Comparison of ENCODE assay signal across 16 cellular contexts in the genomic region with DNA sequence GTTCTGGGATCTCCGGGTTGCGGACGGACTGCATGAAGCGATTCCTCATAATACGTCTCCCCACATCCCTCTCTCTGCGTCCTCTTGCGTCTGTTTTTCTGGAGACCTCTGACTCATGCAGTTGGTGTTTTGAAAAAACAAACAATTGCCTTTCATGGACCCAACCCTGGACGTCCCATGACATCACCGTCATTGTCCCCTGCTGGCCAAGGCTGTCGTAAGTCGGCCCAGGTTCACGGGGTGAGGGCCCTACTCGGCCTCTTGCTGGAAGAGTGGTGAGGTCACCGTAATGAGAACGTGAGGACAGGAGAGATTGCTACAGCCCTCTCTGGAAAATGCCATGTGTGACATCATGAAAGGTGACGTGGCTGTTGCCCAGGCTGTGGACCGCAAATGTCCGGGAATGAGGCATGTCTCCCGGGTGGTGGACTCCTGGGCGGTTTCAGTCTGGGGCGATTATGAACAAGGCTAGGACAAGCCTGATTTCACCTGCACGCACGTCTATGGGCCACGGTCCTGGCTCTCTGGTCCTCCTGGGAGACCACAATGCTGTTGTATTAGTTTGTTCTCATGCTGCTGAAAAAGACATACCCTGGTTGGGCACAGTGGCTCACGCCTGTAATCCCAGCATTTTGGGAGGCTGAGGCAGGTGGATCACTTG. TPM values are rescaled to one million over a fixed set of nuclear protein-coding genes. Genes with fewer than 3 reads are reported as not detected.
DNase-seq lines count a peak whose midpoint lies in the region; ATAC-seq and TF ChIP-seq lines count a peak whose summit lies in the region.
"Had no signal": no experiment of that assay in that cellular context is flagged by ENCODE, and none has a peak within 500 bp of the region (broad histone marks: within the 10 kb centered on the region; RNA-seq: fewer than 3 reads in every experiment).

No MANE protein-coding gene starts in this region.

- DNase-seq in DMS53 treated with DMSO at 0.1 percent for 48 hours (lab: John Stamatoyannopoulos, UW; ENCODE audit: unreplicated experiment) (peak; percentile 80), LoVo (ENCODE audit: low spot score) (peak; percentile 76), cardiac fibroblast (ENCODE audit: low read depth in 2 of 2) (peak; percentile 69 to 98), mesenchymal stem cell (peak; percentile 99), iPS-NIHi11 (ENCODE audit: low spot score) (no peak)
- DNase-seq in activated CD4-positive, alpha-beta T cell treated with anti-CD3 and anti-CD28 coated beads for 48 hours, result no peak
- DNase-seq in naive thymus-derived CD8-positive, alpha-beta T cell, result no peak
- DNase-seq: activated CD4-positive, alpha-beta T cell treated with anti-CD3 and anti-CD28 coated beads, Interleukin-2, amount 50 U/mL, for 1 hour; activated effector memory CD4-positive, alpha-beta T cell treated with anti-CD3 and anti-CD28 coated beads, Interleukin-2, amount 50 U/mL, for 16 hours; effector CD4-positive, alpha-beta T cell; KBM-7; stimulated activated naive CD4-positive, alpha-beta T cell treated with Interleukin-2 at 50 U/mL for 16 hours had no signal

- peaks cover 0 to 9% (median 0%) of the 10 kb centered on the region in 9 donors for H3K9me3 Mint-ChIP-seq in naive thymus-derived CD8-positive, alpha-beta T cell

- peaks cover 0 to 28% of the 10 kb centered on the region in 2 experiments for H3K27me3 ChIP-seq in mesenchymal stem cell (ENCODE audit: control insufficient read depth in 1 of 2, insufficient read depth in 1 of 2, low read length in 2 of 2)

- no peak overlapping the region for H2BK120ac ChIP-seq in mesenchymal stem cell (ENCODE audit: low read depth, low read length)

- H3K18ac ChIP-seq in mesenchymal stem cell (ENCODE audit: low read depth in 1 of 2, low read length in 2 of 2), result peak overlapping the region; percentile 58 to 72

- TF ChIP-seq CTCF in cardiac fibroblast (IDR thresholded peaks at IDR 0.05; ENCODE audit: low read depth, low read length), result no peak

- H4K91ac ChIP-seq in mesenchymal stem cell (ENCODE audit: low read length), result no peak overlapping the region

- peak overlapping the region; percentile 9 for H2BK5ac ChIP-seq in mesenchymal stem cell (ENCODE audit: low read depth, low read length, poor library complexity, severe bottlenecking)

- peaks cover 14% of the 10 kb centered on the region for H3K4me1 ChIP-seq in mesenchymal stem cell (ENCODE audit: control insufficient read depth, insufficient read depth, low read depth, low read length)

- H2BK15ac ChIP-seq in mesenchymal stem cell (ENCODE audit: low read depth, poor library complexity, severe bottlenecking), result peak overlapping the region; percentile 80

- ATAC-seq in GM18861 (IDR thresholded peaks at IDR 0.05; ENCODE audit: unreplicated experiment), result no peak
- ATAC-seq in naive thymus-derived CD8-positive, alpha-beta T cell, result no peak

- peak overlapping the region in 1 of 2 experiments; percentile 77 for H3K14ac ChIP-seq in mesenchymal stem cell (ENCODE audit: low read length in 2 of 2)

- H3K27ac ChIP-seq in mesenchymal stem cell (ENCODE audit: low read length, poor library complexity, severe bottlenecking), result peak overlapping the region; percentile 28
- H3K27ac ChIP-seq: SK-N-MC had no signal

- H3K36me3 ChIP-seq in mesenchymal stem cell (ENCODE audit: control insufficient read depth in 1 of 2, insufficient read depth in 2 of 2, low read depth in 1 of 2, low read length in 2 of 2), result no peaks in the 10 kb centered on the region

- no peak overlapping the region for H3K4me3 Mint-ChIP-seq in naive thymus-derived CD8-positive, alpha-beta T cell
- H3K4me3 Mint-ChIP-seq: CD4-positive, alpha-beta memory T cell had no signal

- POLR2A ChIA-PET in naive thymus-derived CD8-positive, alpha-beta T cell (lab: Charles Lee), result no interaction called here

- H2AK5ac ChIP-seq in mesenchymal stem cell (ENCODE audit: low read length, severe bottlenecking), result no peak overlapping the region

- H3K9me3 ChIP-seq in mesenchymal stem cell (ENCODE audit: control insufficient read depth, low read length), result peaks cover 7% of the 10 kb centered on the region

- peaks cover 0 to 6% (median 0%) of the 10 kb centered on the region in 3 donors for H3K36me3 Mint-ChIP-seq in naive thymus-derived CD8-positive, alpha-beta T cell
- H3K36me3 Mint-ChIP-seq: CD4-positive, alpha-beta memory T cell had no signal

- H3K4me1 Mint-ChIP-seq in naive thymus-derived CD8-positive, alpha-beta T cell, result no peaks in the 10 kb centered on the region
- H3K4me1 Mint-ChIP-seq: CD4-positive, alpha-beta memory T cell; nephron had no signal

- H3K4me3 ChIP-seq in cardiac fibroblast (replicated peaks in 1 of 2; ENCODE audit: low read depth in 2 of 2, low read length in 2 of 2) (no peak overlapping the region), mesenchymal stem cell (ENCODE audit: insufficient read depth in 1 of 2, low read depth in 1 of 2, low read length in 2 of 2) (no peak overlapping the region)
- H3K4me3 ChIP-seq: SK-N-MC had no signal

- H3K27me3 Mint-ChIP-seq in naive thymus-derived CD8-positive, alpha-beta T cell, result no peaks in the 10 kb centered on the region
- H3K27me3 Mint-ChIP-seq: CD4-positive, alpha-beta memory T cell had no signal

- H3K4ac ChIP-seq in mesenchymal stem cell (ENCODE audit: low read depth in 1 of 2, low read length in 2 of 2), result peak overlapping the region in 1 of 2 experiments; percentile 95

- H3K27ac Mint-ChIP-seq in naive thymus-derived CD8-positive, alpha-beta T cell, result peak overlapping the region in 2 of 10 donors; percentile 44 to 72
- H3K27ac Mint-ChIP-seq: nephron had no signal

- no peak overlapping the region for H3K9ac ChIP-seq in mesenchymal stem cell (ENCODE audit: low read length)

- WGBS in mesenchymal stem cell, result 42% methylated on average over 25 of the region's 25 CpGs

- H3K23ac ChIP-seq in mesenchymal stem cell (ENCODE audit: low read length in 2 of 2), result no peak overlapping the region

- no peaks in the 10 kb centered on the region for H3K79me1 ChIP-seq in mesenchymal stem cell (replicated peaks; ENCODE audit: low read length, poor library complexity, severe bottlenecking)

- peak overlapping the region; percentile 55 to 87 for H2BK12ac ChIP-seq in mesenchymal stem cell (ENCODE audit: low read length in 2 of 2)

- H3K4me2 ChIP-seq in mesenchymal stem cell (ENCODE audit: low read length, poor library complexity, severe bottlenecking), result no peak overlapping the region

- peak overlapping the region; percentile 6 for H2AFZ ChIP-seq in mesenchymal stem cell (ENCODE audit: low read depth, low read length)

- H4K8ac ChIP-seq in mesenchymal stem cell (ENCODE audit: low read length), result peak overlapping the region; percentile 83

RNA-seq across cellular contexts. Expression of a gene that starts 9.8 kb away (rescaled TPM):
- polyA plus RNA-seq in mesenchymal stem cell (2013, experiment 1 of 2), result 12.8 TPM
- 12.8 TPM for polyA plus RNA-seq in mesenchymal stem cell (2013, experiment 2 of 2)
- total RNA-seq in naive thymus-derived CD8-positive, alpha-beta T cell, result 10 to 100 TPM; 55.1 to 56.1 TPM
- under 1 TPM; 0.33 to 0.56 (median 0.46) TPM for polyA plus RNA-seq in naive thymus-derived CD8-positive, alpha-beta T cell

RNA-seq across cellular contexts. Expression of a gene that starts 16.5 kb away (rescaled TPM):
- polyA plus RNA-seq in mesenchymal stem cell (2013, experiment 1 of 2), result 23.4 TPM
- 22.7 TPM for polyA plus RNA-seq in mesenchymal stem cell (2013, experiment 2 of 2)
- total RNA-seq in naive thymus-derived CD8-positive, alpha-beta T cell, result 100 to 1,000 TPM; 129 to 136 TPM
- polyA plus RNA-seq in naive thymus-derived CD8-positive, alpha-beta T cell, result 10 to 100 TPM in 2 of 3 donors, 1 to 10 TPM in 1; 9.1 to 24.6 (median 18.5) TPM

RNA-seq across cellular contexts. Expression of a gene that starts 35.3 kb away (rescaled TPM):
- polyA plus RNA-seq in mesenchymal stem cell (2013, experiment 1 of 2), result 0.39 TPM
- 0.45 TPM for polyA plus RNA-seq in mesenchymal stem cell (2013, experiment 2 of 2)
- not detected for total RNA-seq in naive thymus-derived CD8-positive, alpha-beta T cell
- polyA plus RNA-seq in naive thymus-derived CD8-positive, alpha-beta T cell, result under 1 TPM in 1 of 3 donors, not detected in 2; 0.04 TPM
- total RNA-seq: CD4-positive, alpha-beta memory T cell had no signal
- polyA plus RNA-seq: CD4-positive, alpha-beta memory T cell had no signal

RNA-seq across cellular contexts. Expression of a gene that starts 49.1 kb away (rescaled TPM):
- polyA plus RNA-seq in mesenchymal stem cell (2013, experiment 1 of 2), result 7.3 TPM
- 8.7 TPM for polyA plus RNA-seq in mesenchymal stem cell (2013, experiment 2 of 2)
- 10 to 100 TPM; 24.3 to 26.1 TPM for total RNA-seq in naive thymus-derived CD8-positive, alpha-beta T cell
- polyA plus RNA-seq in naive thymus-derived CD8-positive, alpha-beta T cell, result 10 to 100 TPM; 43.5 to 45.8 (median 45.4) TPM

Comparison
In these comparisons a context has a peak if more than half of its experiments do, and no peak if none do; other contexts are left out.
1. DNase-seq: peak in DMS53 treated with DMSO at 0.1 percent for 48 hours (single experiment), LoVo (single experiment), cardiac fibroblast (2 of 2) and mesenchymal stem cell (single experiment); none in iPS-NIHi11 (single experiment), activated CD4-positive, alpha-beta T cell treated with anti-CD3 and anti-CD28 coated beads for 48 hours (single experiment) and naive thymus-derived CD8-positive, alpha-beta T cell (0 of 10).